Comparison of ENCODE assay signal across 18 cellular contexts in the genomic region with DNA sequence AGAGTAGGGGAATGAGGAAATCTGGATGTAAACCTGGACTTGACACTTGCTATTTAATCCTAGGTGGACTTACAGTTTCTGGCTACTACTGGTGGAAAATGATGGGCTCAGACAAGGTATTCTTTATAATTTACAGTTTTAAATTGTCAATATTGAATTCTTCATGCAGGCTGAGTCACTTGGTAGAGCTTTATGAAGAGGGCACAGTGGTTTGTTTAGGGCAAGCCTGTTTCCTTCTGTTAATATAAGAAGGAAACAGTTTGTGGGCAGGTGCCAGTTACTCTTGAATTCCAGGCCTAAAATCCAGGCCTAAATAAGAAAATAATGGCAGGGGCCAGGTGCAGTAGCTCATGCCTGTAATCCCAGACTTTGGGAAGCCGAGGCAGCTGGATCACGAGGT.
"Had no signal": no experiment of that assay in that cellular context is flagged by ENCODE, and none has a peak within 500 bp of the region (broad histone marks: within the 10 kb centered on the region; RNA-seq: fewer than 3 reads in every experiment).

No MANE protein-coding gene starts in this region.

- DNase-seq: dorsolateral prefrontal cortex; effector CD8-positive, alpha-beta T cell; kidney; left cardiac atrium; left ventricle myocardium superior; mesenchymal stem cell; midbrain; naive B cell; psoas muscle; right lobe of liver; stimulated activated naive CD4-positive, alpha-beta T cell treated with Interleukin-2 at 50 U/mL for 16 hours; tibial artery; upper lobe of left lung; uterus had no signal

- H3K27me3 ChIP-seq: dorsolateral prefrontal cortex, right lobe of liver, tibial artery, upper lobe of left lung, uterus had no signal

- H3K4me3 ChIP-seq: coronary artery, dorsolateral prefrontal cortex, lung, psoas muscle, right lobe of liver, tibial artery, upper lobe of left lung, uterus had no signal

- H3K9me3 ChIP-seq: psoas muscle, right lobe of liver, tibial artery, upper lobe of left lung, uterus had no signal

- H3K4me1 ChIP-seq: psoas muscle, right lobe of liver had no signal

- H3K9me3 Mint-ChIP-seq: naive B cell, nephron had no signal

- H3K27ac ChIP-seq: coronary artery, psoas muscle, right lobe of liver, uterus had no signal

- H3K4me3 Mint-ChIP-seq: naive B cell, nephron had no signal

- H3K36me3 ChIP-seq: right lobe of liver, tibial artery, upper lobe of left lung, uterus had no signal

- ATAC-seq: esophagus mucosa, left cardiac atrium, left ventricle myocardium superior, psoas muscle, right lobe of liver had no signal
